ENCODE assay signal across 16 cellular contexts in the genomic region with DNA sequence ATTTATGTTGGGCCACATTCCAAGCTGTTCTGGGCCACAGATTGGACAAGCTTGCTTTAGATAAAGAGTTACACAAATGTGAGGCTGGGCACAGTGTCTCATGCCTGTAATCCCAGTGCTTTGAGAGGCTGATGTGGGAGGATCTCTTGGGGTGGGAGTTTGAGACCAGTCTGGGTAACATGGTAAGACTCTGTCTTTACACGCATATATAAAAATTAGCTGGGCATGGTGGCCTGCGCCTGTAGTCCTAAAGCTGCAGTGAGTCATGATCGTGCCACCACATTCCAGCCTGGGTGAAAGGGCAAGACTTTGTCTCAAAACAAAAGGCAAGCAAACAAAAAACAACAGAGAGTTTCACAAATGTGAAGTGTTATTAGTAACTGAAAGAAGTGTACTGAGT. TPM values are rescaled to one million over a fixed set of nuclear protein-coding genes. Genes with fewer than 3 reads are reported as not detected.
DNase-seq lines count a peak whose midpoint lies in the region; ATAC-seq, FAIRE-seq and TF ChIP-seq lines count a peak whose summit lies in the region.
"Had no signal": no experiment of that assay in that cellular context is flagged by ENCODE, and none has a peak within 500 bp of the region (broad histone marks: within the 10 kb centered on the region; RNA-seq: fewer than 3 reads in every experiment).

No MANE protein-coding gene starts in this region.

- no peaks in the 10 kb centered on the region for H3K9me3 Mint-ChIP-seq in neural progenitor cell

- ATAC-seq in GM21723 (IDR thresholded peaks at IDR 0.05; ENCODE audit: unreplicated experiment) = no peak
- no peak for ATAC-seq in right cardiac atrium

- peak overlapping the region; percentile 91 for H3K27ac ChIP-seq in PC-9
- H3K27ac ChIP-seq in neural progenitor cell = no peak overlapping the region
- H3K27ac ChIP-seq in right cardiac atrium (ENCODE audit: low read length) = no peak overlapping the region
- H3K27ac ChIP-seq: cardiac muscle cell, testis had no signal

- no peak overlapping the region for H3K27ac Mint-ChIP-seq in neural progenitor cell
- H3K27ac Mint-ChIP-seq: nephron had no signal

- H3K36me3 Mint-ChIP-seq in neural progenitor cell = no peaks in the 10 kb centered on the region

- peaks cover 2% of the 10 kb centered on the region for H3K4me1 Mint-ChIP-seq in neural progenitor cell

- H2AFZ ChIP-seq in PC-9 = peak overlapping the region; percentile 64
- peak overlapping the region; percentile 51 for H2AFZ ChIP-seq in neural progenitor cell (replicated peaks)

- FAIRE-seq in bronchial epithelial cell (lab: Jason Lieb, UNC) = no peak
- FAIRE-seq: frontal cortex had no signal

- H3F3A ChIP-seq in PC-9 (ENCODE audit: insufficient read depth, low read depth) = peaks cover 21% of the 10 kb centered on the region
- no peaks in the 10 kb centered on the region for H3F3A ChIP-seq in neural progenitor cell (ENCODE audit: low read depth)

- TF ChIP-seq CTCF in PC-9 (conservative IDR thresholded peaks at IDR 0.05) = no peak
- no peak for TF ChIP-seq CTCF in bronchial epithelial cell (IDR thresholded peaks at IDR 0.05; ENCODE audit: insufficient read depth, low read length, severe bottlenecking)
- TF ChIP-seq CTCF in neural progenitor cell (IDR thresholded peaks at IDR 0.05) = no peak

- H4K20me1 ChIP-seq in PC-9 (ENCODE audit: insufficient read depth) = no peaks in the 10 kb centered on the region
- no peaks in the 10 kb centered on the region for H4K20me1 ChIP-seq in neural progenitor cell (ENCODE audit: low read depth)

- intact Hi-C loops in PC-9 (cut with micrococcal nuclease; ENCODE audit: unreplicated experiment) (loop anchor here (2.0 to 5.0 kb wide), 3 partner anchors 91 to 154 kb away; no protein-coding TSS in a partner anchor), right cardiac atrium (cut with DNase I) (no loop called here)

- H3K27me3 Mint-ChIP-seq in neural progenitor cell (ENCODE audit: insufficient read depth, low read depth) = no peaks in the 10 kb centered on the region

- no peaks in the 10 kb centered on the region for H3K27me3 ChIP-seq in PC-9 (ENCODE audit: insufficient read depth, low read depth)
- no peaks in the 10 kb centered on the region for H3K27me3 ChIP-seq in bronchial epithelial cell (ENCODE audit: control insufficient read depth, insufficient read depth, low read length)
- H3K27me3 ChIP-seq in neural progenitor cell = no peaks in the 10 kb centered on the region
- H3K27me3 ChIP-seq in right cardiac atrium (ENCODE audit: control insufficient read depth, insufficient read depth) = no peaks in the 10 kb centered on the region
- H3K27me3 ChIP-seq: cardiac muscle cell, testis had no signal

- H3K4me3 Mint-ChIP-seq in neural progenitor cell = no peak overlapping the region
- H3K4me3 Mint-ChIP-seq: nephron had no signal

- H3K4me2 ChIP-seq in PC-9 (peak overlapping the region; percentile 53), neural progenitor cell (no peak overlapping the region)

- H3K4me3 ChIP-seq in PC-9 = no peak overlapping the region; the same call in 1 of the 2 replicates
- H3K4me3 ChIP-seq in bronchial epithelial cell (ENCODE audit: low read depth, low read length) = no peak overlapping the region
- H3K4me3 ChIP-seq in neural progenitor cell = no peak overlapping the region
- no peak overlapping the region for H3K4me3 ChIP-seq in right cardiac atrium (ENCODE audit: low read length)
- H3K4me3 ChIP-seq: cardiac muscle cell, testis had no signal

- H3K9ac ChIP-seq in neural progenitor cell = no peak overlapping the region

- no TSS peak for BruUV-seq in PC-9 (replicated peaks; lab: Mats Ljungman, UMichigan)

- DNase-seq in Daoy (ENCODE audit: low read depth) (peak; percentile 62), PC-9 (peak; percentile 58 to 89), bronchial epithelial cell (ENCODE audit: low read depth) (peak; percentile 17), neural progenitor cell (ENCODE audit: low spot score) (no peak), NCI-H510A treated with DMSO at 0.1 percent for 48 hours (lab: John Stamatoyannopoulos, UW) (no peak), AG08396 (ENCODE audit: low spot score) (no peak), right cardiac atrium (no peak)
- DNase-seq: NCI-H1694 treated with DMSO at 0.1 percent for 48 hours, NCI-H524, retina, testis had no signal

- 94% methylated on average over 3 of the region's 3 CpGs for WGBS in right cardiac atrium

- POLR2A ChIA-PET in PC-9 (lab: Charles Lee; ENCODE audit: unreplicated experiment) = no interaction called here

- H3K36me3 ChIP-seq in PC-9 (ENCODE audit: low read depth) (no peaks in the 10 kb centered on the region), bronchial epithelial cell (ENCODE audit: control insufficient read depth, insufficient read depth, low read length) (no peaks in the 10 kb centered on the region), neural progenitor cell (no peaks in the 10 kb centered on the region)
- H3K36me3 ChIP-seq: cardiac muscle cell had no signal

- H3K4me1 ChIP-seq in PC-9 (replicated peaks; ENCODE audit: insufficient read depth) (peaks cover 41% of the 10 kb centered on the region), neural progenitor cell (peaks cover 6% of the 10 kb centered on the region), right cardiac atrium (ENCODE audit: control insufficient read depth, insufficient read depth, low read length) (peaks cover 2% of the 10 kb centered on the region)
- H3K4me1 ChIP-seq: testis had no signal

- no peaks in the 10 kb centered on the region for H3K79me2 ChIP-seq in PC-9 (ENCODE audit: low read depth)
- no peaks in the 10 kb centered on the region for H3K79me2 ChIP-seq in neural progenitor cell (ENCODE audit: low read depth)

- no peaks in the 10 kb centered on the region; the same call in 1 of the 2 replicates for H3K9me2 ChIP-seq in PC-9 (ENCODE audit: insufficient read depth)

- peaks cover 11% of the 10 kb centered on the region for H3K9me3 ChIP-seq in PC-9 (ENCODE audit: insufficient read depth, low read depth)
- H3K9me3 ChIP-seq in neural progenitor cell (ENCODE audit: low read depth) = no peaks in the 10 kb centered on the region
- no peaks in the 10 kb centered on the region for H3K9me3 ChIP-seq in right cardiac atrium (ENCODE audit: control insufficient read depth, low read length)
- H3K9me3 ChIP-seq: testis had no signal

- CTCF ChIA-PET in PC-9 (lab: Charles Lee) = no interaction called here

RNA-seq across cellular contexts. Expression of gene VCAM1, which starts 5.9 kb away (rescaled TPM):
- 58.1 and 81.5 TPM in 2 replicates for total RNA-seq in Daoy (2014; rRNA removed; shearing (Covaris generic))
- total RNA-seq in PC-9 (2021) (not detected in 2 replicates), bronchial epithelial cell (0.13 and 1.8 TPM in 2 replicates), neural progenitor cell (ENCODE audit: low replicate concordance) (0.34 and 2.1 TPM in 2 replicates), right cardiac atrium (1 to 10 TPM; 5.4 to 8.7 (median 7.1) TPM)
- polyA plus RNA-seq in right cardiac atrium = 6.8 TPM
- total RNA-seq: OCI-LY7 had no signal

Comparison
In these comparisons a context has a peak if more than half of its experiments do, and no peak if none do; other contexts are left out.
1. DNase-seq: peak in Daoy (single experiment), PC-9 (2 of 2) and bronchial epithelial cell (single experiment); none in neural progenitor cell (single experiment), NCI-H510A treated with DMSO at 0.1 percent for 48 hours (single experiment), AG08396 (single experiment) and right cardiac atrium (0 of 3).